ENCODE assay signal across 8 cellular contexts in the genomic region with DNA sequence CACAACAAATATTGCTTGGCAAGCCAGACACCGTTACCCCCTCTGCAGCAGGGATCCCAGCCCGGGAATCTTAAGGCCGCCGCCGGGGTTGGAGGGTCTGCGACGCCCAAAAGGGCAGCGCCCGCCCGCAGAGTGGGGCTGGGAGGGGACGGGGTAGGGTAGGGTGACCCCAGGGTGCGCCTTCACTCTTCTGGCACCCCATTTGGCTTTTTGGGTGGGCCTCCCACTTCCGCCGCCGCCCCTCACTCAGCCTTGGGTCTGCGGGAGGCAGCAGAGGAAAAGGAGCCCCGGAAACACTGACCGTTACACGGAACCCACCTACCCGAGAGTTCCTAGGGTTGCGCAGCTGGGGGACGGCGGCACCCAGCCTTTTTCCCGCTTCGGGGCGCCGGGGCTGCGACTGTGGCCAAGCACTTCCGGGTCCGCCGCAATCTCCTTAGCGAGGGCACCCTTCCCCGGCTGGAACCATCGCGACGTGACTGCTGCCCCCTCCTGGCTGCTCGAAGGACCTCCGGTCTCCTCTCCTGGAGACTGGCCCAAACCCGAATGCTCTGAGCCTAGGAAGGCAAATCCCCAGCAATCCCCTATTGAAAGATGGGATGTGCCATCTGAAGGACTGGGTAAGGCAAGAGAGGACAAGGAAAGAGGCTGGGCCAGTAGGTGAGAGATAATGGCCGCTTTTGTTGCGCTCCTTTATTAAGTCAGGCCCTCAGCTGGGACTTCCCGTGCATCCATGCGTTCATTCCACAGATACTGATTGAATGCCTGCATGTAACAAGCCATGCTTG. TPM values are rescaled to one million over a fixed set of nuclear protein-coding genes. Genes with fewer than 3 reads are reported as not detected.
DNase-seq lines count a peak whose midpoint lies in the region; ATAC-seq and TF ChIP-seq lines count a peak whose summit lies in the region.

A gene (minus strand): TSS at position 404 of the 788 bp plus-strand sequence. CDS start 1,447 bp downstream, outside the sequence.

- peaks cover 36% of the 10 kb centered on the region for H3K4me1 Mint-ChIP-seq in activated T-cell treated with anti-CD3 and anti-CD28 coated beads, Interleukin-2, amount 50 U/mL, for 24 hours (ENCODE audit: low read depth)

- no peaks in the 10 kb centered on the region for H3K9me3 Mint-ChIP-seq in activated T-cell treated with anti-CD3 and anti-CD28 coated beads, Interleukin-2, amount 50 U/mL, for 24 hours

- peaks cover 38% of the 10 kb centered on the region for H3K36me3 Mint-ChIP-seq in activated T-cell treated with anti-CD3 and anti-CD28 coated beads, Interleukin-2, amount 50 U/mL, for 24 hours (ENCODE audit: low read depth)

- H3K27ac Mint-ChIP-seq in activated T-cell treated with anti-CD3 and anti-CD28 coated beads, Interleukin-2, amount 50 U/mL, for 24 hours, result peak within 1 kb of the TSS; percentile 94

- no peaks in the 10 kb centered on the region for H3K27me3 Mint-ChIP-seq in activated T-cell treated with anti-CD3 and anti-CD28 coated beads, Interleukin-2, amount 50 U/mL, for 24 hours

- H3K27ac ChIP-seq in esophagus squamous epithelium, result peak within 1 kb of the TSS; percentile 84 to 93 (median 86)

- no peaks in the 10 kb centered on the region for H3K9me3 ChIP-seq in esophagus squamous epithelium

- peak; percentile 75 to 91 (median 82) for TF ChIP-seq CTCF in esophagus squamous epithelium (IDR thresholded peaks at IDR 0.05)

- intact Hi-C loops in esophagus squamous epithelium (cut with DNase I), result no loop called here

- H3K4me3 Mint-ChIP-seq in activated T-cell treated with anti-CD3 and anti-CD28 coated beads, Interleukin-2, amount 50 U/mL, for 24 hours, result peak within 1 kb of the TSS; percentile 89

- DNase-seq in DMS79 (lab: John Stamatoyannopoulos, UW), result peak; percentile 70
- DNase-seq in KG1 (lab: John Stamatoyannopoulos, UW), result peak; percentile 73
- DNase-seq in activated T-cell treated with anti-CD3 and anti-CD28 coated beads, Interleukin-2, amount 50 U/mL, for 24 hours, result peak; percentile 93
- peak; percentile 29 for DNase-seq in esophagus squamous epithelium (lab: John Stamatoyannopoulos, UW)
- peak; percentile 91 for DNase-seq in myocyte (ENCODE audit: low read depth)
- DNase-seq in stimulated activated CD8-positive, alpha-beta memory T cell treated with anti-CD3 and anti-CD28 coated beads, Interleukin-7, amount 100 ng/mL, for 48 hours (ENCODE audit: extremely low read depth in 1 of 2, low read depth in 1 of 2), result peak; percentile 77 to 90

- WGBS in esophagus squamous epithelium, 2 donors, result 17% methylated on average over 5 to 14 of the region's 43 CpGs

- H3K4me1 ChIP-seq in esophagus squamous epithelium, result peaks cover 5 to 51% (median 18%) of the 10 kb centered on the region in 3 donors

- H3K36me3 ChIP-seq in esophagus squamous epithelium, result peaks cover 0 to 11% (median 0%) of the 10 kb centered on the region in 3 donors

- peak; percentile 99 for ATAC-seq in GM21717 (IDR thresholded peaks at IDR 0.05; ENCODE audit: unreplicated experiment)

- no peaks in the 10 kb centered on the region for H3K27me3 ChIP-seq in esophagus squamous epithelium

- peak within 1 kb of the TSS; percentile 66 to 99 (median 80) for H3K4me3 ChIP-seq in esophagus squamous epithelium

- TF ChIP-seq POLR2A in esophagus squamous epithelium (IDR thresholded peaks at IDR 0.05), result no peak

TF ChIP-seq in PFSK-1, 5 proteins besides CTCF, POLR2A, EP300 and RAD21:
- TF ChIP-seq TAF1 (IDR thresholded peaks at IDR 0.05; ENCODE audit: borderline replicate concordance, insufficient read depth, low read length) (no peak), SIN3A (IDR thresholded peaks at IDR 0.05; ENCODE audit: borderline replicate concordance, insufficient read depth, low read length) (no peak), POLR2AphosphoS5 (IDR thresholded peaks at IDR 0.05; ENCODE audit: low read depth, low read length) (peak; percentile 71), FOXP2 (optimal IDR thresholded peaks at IDR 0.05; ENCODE audit: borderline replicate concordance, extremely low read depth, extremely low read length, insufficient read depth) (peak; percentile 89)
- TF ChIP-seq, protein P1, sequence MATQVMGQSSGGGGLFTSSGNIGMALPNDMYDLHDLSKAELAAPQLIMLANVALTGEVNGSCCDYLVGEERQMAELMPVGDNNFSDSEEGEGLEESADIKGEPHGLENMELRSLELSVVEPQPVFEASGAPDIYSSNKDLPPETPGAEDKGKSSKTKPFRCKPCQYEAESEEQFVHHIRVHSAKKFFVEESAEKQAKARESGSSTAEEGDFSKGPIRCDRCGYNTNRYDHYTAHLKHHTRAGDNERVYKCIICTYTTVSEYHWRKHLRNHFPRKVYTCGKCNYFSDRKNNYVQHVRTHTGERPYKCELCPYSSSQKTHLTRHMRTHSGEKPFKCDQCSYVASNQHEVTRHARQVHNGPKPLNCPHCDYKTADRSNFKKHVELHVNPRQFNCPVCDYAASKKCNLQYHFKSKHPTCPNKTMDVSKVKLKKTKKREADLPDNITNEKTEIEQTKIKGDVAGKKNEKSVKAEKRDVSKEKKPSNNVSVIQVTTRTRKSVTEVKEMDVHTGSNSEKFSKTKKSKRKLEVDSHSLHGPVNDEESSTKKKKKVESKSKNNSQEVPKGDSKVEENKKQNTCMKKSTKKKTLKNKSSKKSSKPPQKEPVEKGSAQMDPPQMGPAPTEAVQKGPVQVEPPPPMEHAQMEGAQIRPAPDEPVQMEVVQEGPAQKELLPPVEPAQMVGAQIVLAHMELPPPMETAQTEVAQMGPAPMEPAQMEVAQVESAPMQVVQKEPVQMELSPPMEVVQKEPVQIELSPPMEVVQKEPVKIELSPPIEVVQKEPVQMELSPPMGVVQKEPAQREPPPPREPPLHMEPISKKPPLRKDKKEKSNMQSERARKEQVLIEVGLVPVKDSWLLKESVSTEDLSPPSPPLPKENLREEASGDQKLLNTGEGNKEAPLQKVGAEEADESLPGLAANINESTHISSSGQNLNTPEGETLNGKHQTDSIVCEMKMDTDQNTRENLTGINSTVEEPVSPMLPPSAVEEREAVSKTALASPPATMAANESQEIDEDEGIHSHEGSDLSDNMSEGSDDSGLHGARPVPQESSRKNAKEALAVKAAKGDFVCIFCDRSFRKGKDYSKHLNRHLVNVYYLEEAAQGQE (IDR thresholded peaks at IDR 0.05; ENCODE audit: insufficient read depth in 1 of 2, low read depth in 2 of 2, low read length in 2 of 2), result no peak
TF ChIP-seq in PFSK-1: peak in this region for 2.

RNA-seq across cellular contexts. Expression of the gene that starts here (rescaled TPM):
- 15.8 TPM for polyA plus RNA-seq in PFSK-1 (2012; ENCODE audit: insufficient read length, low read depth)
- total RNA-seq in esophagus squamous epithelium (10 to 100 TPM; 10.8 to 23.1 (median 18.1) TPM), myocyte (21.3 and 25.7 TPM in 2 replicates)
- 17.4 TPM for polyA plus RNA-seq in myocyte (2012)

Comparison
In these comparisons a context has a peak if more than half of its experiments do, and no peak if none do; other contexts are left out.
1. Peak in every context shown above with its lines: DNase-seq, ATAC-seq, H3K4me3 ChIP-seq and H3K27ac ChIP-seq.
2. DNase-seq: peak in every context shown above with its lines; median percentile 93 in activated T-cell treated with anti-CD3 and anti-CD28 coated beads, Interleukin-2, amount 50 U/mL, for 24 hours; 91 in myocyte; 84 in stimulated activated CD8-positive, alpha-beta memory T cell treated with anti-CD3 and anti-CD28 coated beads, Interleukin-7, amount 100 ng/mL, for 48 hours; 73 in KG1; 70 in DMS79; 29 in esophagus squamous epithelium.